21 cellular contexts compared by ENCODE assay signal in genomic region chrX:121365572-121366161, GRCh38.
DNase-seq lines count a peak whose midpoint lies in the region; ATAC-seq and TF ChIP-seq lines count a peak whose summit lies in the region.
"Had no signal": no experiment of that assay in that cellular context is flagged by ENCODE, and none has a peak within 500 bp of the region (broad histone marks: within the 10 kb centered on the region; RNA-seq: fewer than 3 reads in every experiment).

No MANE protein-coding gene starts in this region.

- H3K4ac ChIP-seq in neuronal stem cell (ENCODE audit: low read length) (no peak overlapping the region), H9 (ENCODE audit: low read depth, low read length) (no peak overlapping the region)

- H4K5ac ChIP-seq in H9 (ENCODE audit: insufficient read length, low read depth, low read length) = no peak overlapping the region

- no peak overlapping the region for H2BK12ac ChIP-seq in neuronal stem cell (ENCODE audit: low read length)
- no peak overlapping the region for H2BK12ac ChIP-seq in H9 (ENCODE audit: insufficient read length, low read depth, low read length)

- CTCF ChIA-PET in activated naive CD4-positive, alpha-beta T cell treated with anti-CD3 and anti-CD28 coated beads for 36 hours (lab: Charles Lee) = no interaction called here

- intact Hi-C loops in left colon (cut with DNase I, micrococcal nuclease) = no loop called here
- intact Hi-C loops in body of pancreas (cut with DNase I) = no loop called here
- intact Hi-C loops in activated naive CD4-positive, alpha-beta T cell treated with anti-CD3 and anti-CD28 coated beads for 36 hours (cut with micrococcal nuclease) = no loop called here

- H2BK5ac ChIP-seq in neuronal stem cell (ENCODE audit: low read length) (no peak overlapping the region), H9 (ENCODE audit: insufficient read length, low read length) (no peak overlapping the region)

- H3K23ac ChIP-seq in neuronal stem cell (ENCODE audit: low read depth, low read length, poor library complexity) = no peak overlapping the region
- H3K23ac ChIP-seq in H9 (ENCODE audit: insufficient read length, low read depth, low read length) = no peak overlapping the region

- H3K9me3 ChIP-seq in MM.1S (replicated peaks; ENCODE audit: insufficient read depth, low read length) = no peaks in the 10 kb centered on the region
- no peaks in the 10 kb centered on the region for H3K9me3 ChIP-seq in neuronal stem cell (replicated peaks in 1 of 2; ENCODE audit: control insufficient read depth in 2 of 2, insufficient read depth in 1 of 2, low read depth in 1 of 2, low read length in 2 of 2)
- H3K9me3 ChIP-seq in body of pancreas = no peaks in the 10 kb centered on the region
- no peaks in the 10 kb centered on the region for H3K9me3 ChIP-seq in H9 (ENCODE audit: control insufficient read depth, low read depth, low read length)
- H3K9me3 ChIP-seq: suprapubic skin had no signal

- no peaks in the 10 kb centered on the region for H3K79me2 ChIP-seq in MM.1S (ENCODE audit: low read length)
- no peaks in the 10 kb centered on the region for H3K79me2 ChIP-seq in H9 (ENCODE audit: insufficient read depth, low read length)

- ATAC-seq in GM19395 (IDR thresholded peaks at IDR 0.05; ENCODE audit: unreplicated experiment) = peak; percentile 89
- peak; percentile 54 for ATAC-seq in left colon
- no peak for ATAC-seq in body of pancreas
- ATAC-seq: HCT116, PC-3, T-helper 17 cell had no signal

- no peaks in the 10 kb centered on the region for H3K4me1 Mint-ChIP-seq in activated naive CD4-positive, alpha-beta T cell treated with anti-CD3 and anti-CD28 coated beads for 36 hours (ENCODE audit: low read depth)
- H3K4me1 Mint-ChIP-seq in H9 = no peaks in the 10 kb centered on the region
- H3K4me1 Mint-ChIP-seq: activated naive CD8-positive, alpha-beta T cell treated with anti-CD3 and anti-CD28 coated beads, Interleukin-2, amount 10 ng/mL, durations not matched to agents 7 days and 5 days; brain; nephron progenitor cell; T-helper 17 cell had no signal

- H2AFZ ChIP-seq in MM.1S (ENCODE audit: low read length) = no peak overlapping the region
- H2AFZ ChIP-seq in neuronal stem cell (ENCODE audit: low read length) = no peak overlapping the region
- no peak overlapping the region for H2AFZ ChIP-seq in H9 (ENCODE audit: low read length)

- H3K4me2 ChIP-seq in MM.1S (ENCODE audit: low read depth, low read length) = peak overlapping the region; percentile 24; the same call in 1 of the 2 replicates
- H3K4me2 ChIP-seq in neuronal stem cell (ENCODE audit: insufficient read depth, low read length, poor library complexity, severe bottlenecking) = no peak overlapping the region
- H3K4me2 ChIP-seq in H9 (ENCODE audit: insufficient read depth, insufficient read length, low read length) = no peak overlapping the region

- DNase-seq in DMS53 (lab: John Stamatoyannopoulos, UW) = peak; percentile 78
- DNase-seq in MM.1S = peak; percentile 80
- peak; percentile 23 to 33 for DNase-seq in left colon
- DNase-seq in neuronal stem cell (ENCODE audit: low spot score) = no peak
- DNase-seq in body of pancreas = no peak
- DNase-seq in activated naive CD4-positive, alpha-beta T cell treated with anti-CD3 and anti-CD28 coated beads for 36 hours = no peak
- DNase-seq in H9 = no peak
- DNase-seq: activated CD8-positive, alpha-beta memory T cell treated with anti-CD3 and anti-CD28 coated beads for 24 hours; activated naive CD8-positive, alpha-beta T cell treated with anti-CD3 and anti-CD28 coated beads, Interleukin-2, amount 10 ng/mL, durations not matched to agents 7 days and 5 days; hypothalamus; kidney glomerular epithelial cell; NCI-H1436 treated with DMSO at 0.1 percent for 48 hours; NCI-H446 treated with DMSO at 0.1 percent for 48 hours; nephron progenitor cell; PC-3; T-helper 17 cell had no signal

- no peaks in the 10 kb centered on the region for H3K36me3 Mint-ChIP-seq in activated naive CD4-positive, alpha-beta T cell treated with anti-CD3 and anti-CD28 coated beads for 36 hours (ENCODE audit: low read depth)
- H3K36me3 Mint-ChIP-seq in H9 (ENCODE audit: insufficient read depth in 1 of 3, low read depth in 3 of 3) = peaks cover 0 to 3% (median 0%) of the 10 kb centered on the region in 3 experiments; a peak in 3 of 7 replicates
- H3K36me3 Mint-ChIP-seq: activated naive CD8-positive, alpha-beta T cell treated with anti-CD3 and anti-CD28 coated beads, Interleukin-2, amount 10 ng/mL, durations not matched to agents 7 days and 5 days; brain had no signal

- H2AK5ac ChIP-seq in neuronal stem cell (ENCODE audit: low read depth, low read length) (no peak overlapping the region), H9 (ENCODE audit: insufficient read length, low read length) (no peak overlapping the region)

- peaks cover 2% of the 10 kb centered on the region for H3K27me3 Mint-ChIP-seq in activated naive CD4-positive, alpha-beta T cell treated with anti-CD3 and anti-CD28 coated beads for 36 hours (ENCODE audit: low read depth)
- no peaks in the 10 kb centered on the region for H3K27me3 Mint-ChIP-seq in H9 (ENCODE audit: low read depth)
- H3K27me3 Mint-ChIP-seq: activated naive CD8-positive, alpha-beta T cell treated with anti-CD3 and anti-CD28 coated beads, Interleukin-2, amount 10 ng/mL, durations not matched to agents 7 days and 5 days; brain; T-helper 17 cell had no signal

- H3K14ac ChIP-seq in neuronal stem cell (ENCODE audit: low read length) (no peak overlapping the region), H9 (ENCODE audit: insufficient read depth, low read length) (no peak overlapping the region)

- H3K18ac ChIP-seq in neuronal stem cell (ENCODE audit: low read length) (no peak overlapping the region), H9 (ENCODE audit: insufficient read length, low read depth, low read length) (no peak overlapping the region)

- H4K8ac ChIP-seq in neuronal stem cell (ENCODE audit: low read depth, low read length) = no peak overlapping the region
- H4K8ac ChIP-seq in H9 (replicated peaks; ENCODE audit: insufficient read length, low read depth, low read length) = no peak overlapping the region

- H4K91ac ChIP-seq in neuronal stem cell (ENCODE audit: low read depth, low read length, poor library complexity) = no peak overlapping the region
- no peak overlapping the region for H4K91ac ChIP-seq in H9 (ENCODE audit: insufficient read length, low read depth, low read length)

- H2BK15ac ChIP-seq in neuronal stem cell (ENCODE audit: low read length) (no peak overlapping the region), H9 (ENCODE audit: low read depth, low read length) (no peak overlapping the region)

- no CpG with 5 or more reads among the region's 13 CpGs for WGBS in neuronal stem cell (ENCODE audit: extremely low coverage in 2 of 2, insufficient read length in 2 of 2, insufficient replicate concordance in 1 of 2), 2 donors
- WGBS in body of pancreas, 2 donors = 29 to 36% methylated on average over 9 to 13 of the region's 13 CpGs
- no CpG with 5 or more reads among the region's 13 CpGs for WGBS in H9 (ENCODE audit: extremely low coverage, insufficient read length, low lambda C conversion rate)

- no peaks in the 10 kb centered on the region for H4K20me1 ChIP-seq in MM.1S (ENCODE audit: insufficient read depth, low read length)
- H4K20me1 ChIP-seq in H9 (ENCODE audit: control insufficient read depth, insufficient read depth, insufficient read length) = no peaks in the 10 kb centered on the region

- H3K79me1 ChIP-seq in neuronal stem cell (ENCODE audit: low read depth, low read length) = no peaks in the 10 kb centered on the region
- H3K79me1 ChIP-seq in H9 (ENCODE audit: insufficient read depth, low read depth, low read length, poor library complexity, severe bottlenecking) = no peaks in the 10 kb centered on the region

- H3K9ac ChIP-seq in MM.1S (ENCODE audit: low read length) (peak overlapping the region; percentile 16; the same call in 1 of the 2 replicates), neuronal stem cell (ENCODE audit: low read depth, low read length, poor library complexity) (no peak overlapping the region), H9 (ENCODE audit: extremely low read depth, insufficient read length, low read length) (no peak overlapping the region)

- H3K27ac ChIP-seq in MM.1S (ENCODE audit: low read length) = peak overlapping the region; percentile 67; the same call in 1 of the 2 replicates
- H3K27ac ChIP-seq in neuronal stem cell (replicated peaks; ENCODE audit: low read length) = no peak overlapping the region
- no peak overlapping the region for H3K27ac ChIP-seq in body of pancreas
- no peak overlapping the region for H3K27ac ChIP-seq in H9 (ENCODE audit: insufficient read length, low read depth, low read length)
- H3K27ac ChIP-seq: coronary artery, suprapubic skin had no signal

- H3T11ph ChIP-seq in H9 (ENCODE audit: low read length) = no peak overlapping the region

- no peak overlapping the region for H3K56ac ChIP-seq in H9 (ENCODE audit: insufficient read length, low read depth, low read length)

- H3K9me3 Mint-ChIP-seq in activated naive CD4-positive, alpha-beta T cell treated with anti-CD3 and anti-CD28 coated beads for 36 hours = no peaks in the 10 kb centered on the region
- H3K9me3 Mint-ChIP-seq in H9 = peaks cover 53 to 66% of the 10 kb centered on the region in 2 experiments

- H3K23me2 ChIP-seq in H9 (ENCODE audit: insufficient read length, low read depth, low read length, poor library complexity, severe bottlenecking) = no peaks in the 10 kb centered on the region

- H3K36me3 ChIP-seq in MM.1S (replicated peaks; ENCODE audit: insufficient read depth, low read length) (no peaks in the 10 kb centered on the region), neuronal stem cell (replicated peaks in 1 of 2; ENCODE audit: control insufficient read depth in 2 of 2, insufficient read depth in 2 of 2, low read length in 2 of 2) (no peaks in the 10 kb centered on the region), body of pancreas (replicated peaks in 1 of 2; ENCODE audit: insufficient read depth in 1 of 2, low read depth in 2 of 2) (no peaks in the 10 kb centered on the region)
- H3K36me3 ChIP-seq: suprapubic skin had no signal

- H3K4me3 Mint-ChIP-seq in activated naive CD4-positive, alpha-beta T cell treated with anti-CD3 and anti-CD28 coated beads for 36 hours = no peak overlapping the region
- no peak overlapping the region for H3K4me3 Mint-ChIP-seq in H9
- H3K4me3 Mint-ChIP-seq: activated naive CD8-positive, alpha-beta T cell treated with anti-CD3 and anti-CD28 coated beads, Interleukin-2, amount 10 ng/mL, durations not matched to agents 7 days and 5 days; brain; nephron progenitor cell; T-helper 17 cell had no signal

- TF ChIP-seq CTCF in MM.1S (IDR thresholded peaks at IDR 0.05; ENCODE audit: low read length) (no peak), body of pancreas (IDR thresholded peaks at IDR 0.05) (no peak), H9 (conservative IDR thresholded peaks at IDR 0.05) (no peak)

- no peak for TF ChIP-seq POLR2A in body of pancreas (IDR thresholded peaks at IDR 0.05)

- no peaks in the 10 kb centered on the region for H3F3A ChIP-seq in MM.1S (ENCODE audit: insufficient read depth, low read length)

- no peak overlapping the region for H3K27ac Mint-ChIP-seq in activated naive CD4-positive, alpha-beta T cell treated with anti-CD3 and anti-CD28 coated beads for 36 hours
- H3K27ac Mint-ChIP-seq in H9 = no peak overlapping the region
- H3K27ac Mint-ChIP-seq: activated naive CD8-positive, alpha-beta T cell treated with anti-CD3 and anti-CD28 coated beads, Interleukin-2, amount 10 ng/mL, durations not matched to agents 7 days and 5 days; nephron progenitor cell; T-helper 17 cell had no signal

- H3K4me1 ChIP-seq in MM.1S (ENCODE audit: low read length) (no peaks in the 10 kb centered on the region), neuronal stem cell (ENCODE audit: control insufficient read depth in 2 of 2, insufficient read depth in 1 of 2, low read depth in 1 of 2, low read length in 2 of 2) (no peaks in the 10 kb centered on the region), body of pancreas (no peaks in the 10 kb centered on the region), H9 (ENCODE audit: insufficient read depth, low read length) (no peaks in the 10 kb centered on the region)
- H3K4me1 ChIP-seq: suprapubic skin had no signal

- no peak overlapping the region for H3K4me3 ChIP-seq in MM.1S (ENCODE audit: low read length)
- H3K4me3 ChIP-seq in neuronal stem cell (ENCODE audit: low read length in 2 of 2) = no peak overlapping the region
- H3K4me3 ChIP-seq in body of pancreas = no peak overlapping the region
- H3K4me3 ChIP-seq: coronary artery, suprapubic skin had no signal

- no peak overlapping the region for H2BK20ac ChIP-seq in H9 (ENCODE audit: low read depth, low read length, poor library complexity, severe bottlenecking)

- H3K27me3 ChIP-seq in MM.1S (replicated peaks; ENCODE audit: insufficient read depth, low read length) (no peaks in the 10 kb centered on the region), neuronal stem cell (ENCODE audit: control insufficient read depth in 3 of 3, insufficient read depth in 3 of 3, low read depth in 1 of 3, low read length in 3 of 3) (no peaks in the 10 kb centered on the region), body of pancreas (no peaks in the 10 kb centered on the region), H9 (ENCODE audit: insufficient read depth, low read length) (no peaks in the 10 kb centered on the region)
- H3K27me3 ChIP-seq: suprapubic skin had no signal

- H3K9me2 ChIP-seq in MM.1S (replicated peaks; ENCODE audit: insufficient read depth, low read length) = no peaks in the 10 kb centered on the region

- H2BK120ac ChIP-seq in neuronal stem cell (ENCODE audit: low read depth, low read length) (no peak overlapping the region), H9 (ENCODE audit: low read depth, low read length, poor library complexity, severe bottlenecking) (no peak overlapping the region)

Comparison
In these comparisons a context has a peak if more than half of its experiments do, and no peak if none do; other contexts are left out.
1. DNase-seq: peak in DMS53 (single experiment), MM.1S (single experiment) and left colon (2 of 2); none in neuronal stem cell (single experiment), body of pancreas (0 of 4), activated naive CD4-positive, alpha-beta T cell treated with anti-CD3 and anti-CD28 coated beads for 36 hours (single experiment) and H9 (single experiment).